Comparison of ENCODE assay signal across 20 cellular contexts in the genomic region with DNA sequence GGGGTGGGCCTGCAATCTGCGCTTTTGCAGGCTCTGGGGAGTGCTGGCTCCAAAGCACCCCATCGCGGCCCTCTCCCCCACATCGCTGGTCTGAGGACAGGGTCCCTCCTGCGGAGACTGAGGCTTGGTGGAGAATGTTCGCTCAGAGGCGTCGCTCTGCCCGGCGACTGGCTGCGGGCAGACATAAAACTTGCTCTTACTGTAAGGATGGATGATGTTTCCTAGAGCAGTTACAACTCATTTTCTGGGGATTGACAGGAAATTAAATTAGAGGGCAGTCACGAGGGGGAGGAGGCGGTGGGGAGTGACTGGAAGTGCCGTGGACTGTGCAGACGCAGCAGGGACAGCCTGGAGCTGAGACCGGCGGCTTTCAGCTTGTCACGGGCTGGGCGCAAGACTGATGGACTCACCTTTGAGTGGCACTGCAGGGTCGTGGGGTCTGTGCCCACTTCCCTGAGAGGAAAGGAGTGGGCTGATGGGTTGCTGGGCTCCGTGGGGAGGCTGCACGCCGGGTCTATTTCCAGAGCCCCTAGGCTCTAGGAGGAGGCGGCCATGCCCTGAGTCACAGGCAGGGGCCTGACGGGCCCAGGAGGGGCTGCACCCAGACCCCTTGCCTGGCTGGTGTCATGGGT.
"Had no signal": no experiment of that assay in that cellular context is flagged by ENCODE, and none has a peak within 500 bp of the region (broad histone marks: within the 10 kb centered on the region; RNA-seq: fewer than 3 reads in every experiment).

No MANE protein-coding gene starts in this region.

- H3K9me3 ChIP-seq: heart left ventricle, left lung, mucosa of descending colon, ovary, prostate gland had no signal

- H3K4me3 ChIP-seq: heart left ventricle, left lung, mucosa of descending colon, ovary, prostate gland, tibial nerve had no signal

- H3K4me1 ChIP-seq: foreskin keratinocyte, heart left ventricle, prostate gland, tibial nerve had no signal

- DNase-seq: activated B cell treated with CpG ODN at 0.5 μM for 24 hours; activated CD8-positive, alpha-beta memory T cell treated with anti-CD3 and anti-CD28 coated beads, Interleukin-2, amount 10 ng/mL, durations not matched to agents 7 days and 5 days; activated CD8-positive, alpha-beta T cell treated with anti-CD3 and anti-CD28 coated beads, Interleukin-2, amount 10 ng/mL, durations not matched to agents 7 days and 5 days; activated naive CD8-positive, alpha-beta T cell treated with anti-CD3 and anti-CD28 coated beads, Interleukin-2, amount 50 U/mL, for 24 hours; activated T-cell treated with anti-CD3 and anti-CD28 coated beads, Interleukin-2, amount 50 U/mL, for 48 hours; amygdala; endodermal cell; foreskin keratinocyte; hypothalamus; immature natural killer cell; nephron progenitor cell; ovary; stimulated activated naive CD4-positive, alpha-beta T cell treated with Interleukin-2 at 50 U/mL for 16 hours; SW 1271 had no signal

- H3K27ac ChIP-seq: foreskin keratinocyte, heart left ventricle, left lung, ovary, prostate gland, tibial nerve had no signal

- ATAC-seq: activated CD8-positive, alpha-beta memory T cell treated with anti-CD3 and anti-CD28 coated beads, Interleukin-2, amount 10 ng/mL, durations not matched to agents 7 days and 5 days; activated CD8-positive, alpha-beta T cell treated with anti-CD3 and anti-CD28 coated beads, Interleukin-2, amount 10 ng/mL, durations not matched to agents 7 days and 5 days; activated naive CD8-positive, alpha-beta T cell treated with anti-CD3 and anti-CD28 coated beads, Interleukin-2, amount 50 U/mL, for 24 hours; esophagus mucosa; foreskin keratinocyte; left lung; mucosa of descending colon had no signal

- H3K36me3 ChIP-seq: heart left ventricle, left lung, ovary, prostate gland, tibial nerve had no signal

- H3K27me3 ChIP-seq: ovary had no signal
